ENCODE assay signal across 34 cellular contexts in genomic region chr6:129886401-129887155, GRCh38. TPM values are rescaled to one million over a fixed set of nuclear protein-coding genes. Genes with fewer than 3 reads are reported as not detected.
"Had no signal": no experiment of that assay in that cellular context is flagged by ENCODE, and none has a peak within 500 bp of the region (broad histone marks: within the 10 kb centered on the region; RNA-seq: fewer than 3 reads in every experiment).

No MANE protein-coding gene starts in this region.

- H3K9me3 ChIP-seq: esophagus squamous epithelium, gastrocnemius medialis, heart right ventricle, left lung, lower lobe of right lung, mucosa of descending colon had no signal

- H3K4me3 ChIP-seq: esophagus squamous epithelium, gastrocnemius medialis, heart right ventricle, left lung, lower lobe of right lung, mucosa of descending colon had no signal

- ATAC-seq: effector memory CD8-positive, alpha-beta T cell; esophagus mucosa; gastrocnemius medialis; heart right ventricle; left cardiac atrium; left lung; left ventricle myocardium superior; lower lobe of right lung; mucosa of descending colon; naive thymus-derived CD8-positive, alpha-beta T cell had no signal

- H3K4me1 ChIP-seq: gastrocnemius medialis, lower lobe of right lung had no signal

- H3K9me3 Mint-ChIP-seq: effector memory CD8-positive, alpha-beta T cell; mesothelial cell of epicardium; naive thymus-derived CD8-positive, alpha-beta T cell had no signal

- H3K27me3 Mint-ChIP-seq: naive B cell had no signal

- H3K27ac ChIP-seq: epithelial cell of prostate, esophagus squamous epithelium, gastrocnemius medialis, heart right ventricle, left lung, lower lobe of right lung had no signal

- H3K4me1 Mint-ChIP-seq: endodermal cell, mesothelial cell of epicardium had no signal

- H3K36me3 Mint-ChIP-seq: mesothelial cell of epicardium; naive thymus-derived CD8-positive, alpha-beta T cell had no signal

- H3K27me3 ChIP-seq: esophagus squamous epithelium, gastrocnemius medialis, left lung had no signal

- H3K27ac Mint-ChIP-seq: dendritic cell treated with granulocyte-macrophage colony-stimulating factor and Interleukin-4, amounts not matched to agents 40 ng/mL and 50 ng/mL, for 4 days; effector memory CD8-positive, alpha-beta T cell; endodermal cell; mesothelial cell of epicardium; naive thymus-derived CD8-positive, alpha-beta T cell had no signal

- DNase-seq: cortex of kidney; effector CD8-positive, alpha-beta T cell; effector memory CD8-positive, alpha-beta T cell; endodermal cell; erythroblast; esophagus squamous epithelium; foreskin fibroblast; foreskin melanocyte; gastrocnemius medialis; glutamatergic neuron; head of caudate nucleus; heart right ventricle; hippocampal formation; left cardiac atrium; left lung; left ventricle myocardium superior; lower lobe of right lung; mesenchymal stem cell; mucosa of descending colon; naive B cell; naive thymus-derived CD8-positive, alpha-beta T cell had no signal

- FAIRE-seq: endometrium, islet of Langerhans, keratinocyte had no signal

- H3K36me3 ChIP-seq: esophagus squamous epithelium, gastrocnemius medialis, heart right ventricle, left lung, lower lobe of right lung had no signal

- H3K4me3 Mint-ChIP-seq: dendritic cell treated with granulocyte-macrophage colony-stimulating factor and Interleukin-4, amounts not matched to agents 40 ng/mL and 50 ng/mL, for 4 days; effector memory CD8-positive, alpha-beta T cell; endodermal cell; mesothelial cell of epicardium; naive B cell; naive thymus-derived CD8-positive, alpha-beta T cell had no signal

RNA-seq across cellular contexts. Expression of gene TMEM244, which starts 25.5 kb away (rescaled TPM):
- total RNA-seq: dermis microvascular lymphatic vessel endothelial cell; endodermal cell; esophagus mucosa; esophagus squamous epithelium; gastrocnemius medialis; glomerular endothelial cell; heart right ventricle; kidney epithelial cell; left cardiac atrium; left lung; left ventricle myocardium superior; lower leg skin; lower lobe of right lung; lung microvascular endothelial cell; mesenteric fat pad; mesothelial cell of epicardium; mucosa of descending colon; naive thymus-derived CD8-positive, alpha-beta T cell had no signal
- polyA plus RNA-seq: heart right ventricle had no signal
